ENCODE assay signal across 9 cellular contexts in the genomic region with DNA sequence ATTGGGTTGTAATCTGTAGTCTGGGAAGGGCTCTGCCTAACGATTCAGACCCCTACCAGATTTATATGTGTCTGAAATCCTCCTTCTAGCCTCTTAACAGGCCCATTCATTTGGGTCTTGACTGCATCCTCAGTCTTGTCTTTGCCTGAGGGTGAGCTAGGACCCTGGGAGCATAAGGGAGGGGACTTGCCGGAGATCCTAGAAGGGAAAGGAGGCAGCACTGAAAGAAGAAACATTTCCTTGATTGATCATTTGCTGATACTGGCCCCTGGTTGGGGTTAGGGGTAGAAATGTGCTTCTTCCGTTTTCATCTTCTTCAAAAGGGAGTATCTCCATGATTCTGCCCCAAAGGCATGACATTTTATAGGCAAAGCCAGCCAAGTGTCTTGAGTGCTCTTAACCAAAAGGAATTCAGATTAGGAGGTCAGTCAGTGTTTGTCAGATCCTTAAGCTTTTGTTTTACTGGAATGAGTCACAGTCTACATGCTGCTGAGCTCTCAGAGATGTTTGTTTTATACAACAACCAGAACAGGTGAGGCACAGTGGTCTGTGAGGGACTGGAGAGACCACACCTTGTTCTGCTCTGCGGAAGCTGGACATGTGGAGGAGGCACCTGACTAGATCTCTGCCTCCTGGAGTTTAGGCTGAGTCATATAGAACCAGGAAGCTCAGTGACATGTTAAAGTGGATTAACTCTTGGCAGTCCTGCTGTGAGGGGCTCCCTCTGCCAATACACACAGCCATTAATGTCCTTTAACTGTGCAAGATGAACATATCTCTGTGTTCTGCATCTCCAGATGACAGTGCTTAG. TPM values are rescaled to one million over a fixed set of nuclear protein-coding genes. Genes with fewer than 3 reads are reported as not detected.
DNase-seq lines count a peak whose midpoint lies in the region; ATAC-seq and TF ChIP-seq lines count a peak whose summit lies in the region.
"Had no signal": no experiment of that assay in that cellular context is flagged by ENCODE, and none has a peak within 500 bp of the region (broad histone marks: within the 10 kb centered on the region; RNA-seq: fewer than 3 reads in every experiment).

No MANE protein-coding gene starts in this region.

- TF ChIP-seq CTCF in VCaP (conservative IDR thresholded peaks at IDR 0.05) (no peak), lower lobe of right lung (IDR thresholded peaks at IDR 0.05) (no peak)

- ATAC-seq in lower lobe of right lung (peak; percentile 98), HG02763 (IDR thresholded peaks at IDR 0.05; ENCODE audit: unreplicated experiment) (no peak), GM21381 (IDR thresholded peaks at IDR 0.05; ENCODE audit: unreplicated experiment) (no peak), sciatic nerve (no peak)

- H3K9me3 ChIP-seq in lower lobe of right lung, result no peaks in the 10 kb centered on the region

- DNase-seq in DMS53 treated with DMSO at 0.1 percent for 48 hours (lab: John Stamatoyannopoulos, UW; ENCODE audit: unreplicated experiment) (peak; percentile 97), NCI-H2029 treated with DMSO at 0.1 percent for 48 hours (lab: John Stamatoyannopoulos, UW) (peak; percentile 94), lower lobe of right lung (peak; percentile 74), DMS114 treated with DMSO at 0.1 percent for 48 hours (lab: John Stamatoyannopoulos, UW; ENCODE audit: unreplicated experiment) (no peak), sciatic nerve (ENCODE audit: low spot score) (no peak)

- intact Hi-C loops in lower lobe of right lung (cut with DNase I) (no loop called here), sciatic nerve (cut with DNase I) (no loop called here)

- no peak overlapping the region for H3K4me3 ChIP-seq in lower lobe of right lung

- H3K27ac ChIP-seq in VCaP (0 out of 2 replicates have a peak overlapping the region, but pooled peaks have one; percentile 10), lower lobe of right lung (peak overlapping the region; percentile 78)
- H3K27ac ChIP-seq: KMS-11 had no signal

- peaks cover 22% of the 10 kb centered on the region for H3K4me1 ChIP-seq in lower lobe of right lung

- no peaks in the 10 kb centered on the region for H3K36me3 ChIP-seq in lower lobe of right lung

- no peaks in the 10 kb centered on the region for H3K27me3 ChIP-seq in lower lobe of right lung (ENCODE audit: low read depth)

RNA-seq across cellular contexts. Expression of gene PCDHAC2, which starts 37.7 kb away (rescaled TPM):
- total RNA-seq in lower lobe of right lung (5.8 TPM), sciatic nerve (2.4 TPM)

RNA-seq across cellular contexts. Expression of gene PCDHB1, which starts 47.2 kb away (rescaled TPM):
- total RNA-seq in lower lobe of right lung (0.15 TPM), sciatic nerve (0.09 TPM)

Comparison
In these comparisons a context has a peak if more than half of its experiments do, and no peak if none do; other contexts are left out.
1. DNase-seq: peak in DMS53 treated with DMSO at 0.1 percent for 48 hours (single experiment), NCI-H2029 treated with DMSO at 0.1 percent for 48 hours (single experiment) and lower lobe of right lung (single experiment); none in DMS114 treated with DMSO at 0.1 percent for 48 hours (single experiment) and sciatic nerve (single experiment).
2. ATAC-seq: peak in lower lobe of right lung (2 of 2); none in HG02763 (single experiment), GM21381 (single experiment) and sciatic nerve (single experiment).